Comparison of ENCODE assay signal across 20 cellular contexts in the genomic region with DNA sequence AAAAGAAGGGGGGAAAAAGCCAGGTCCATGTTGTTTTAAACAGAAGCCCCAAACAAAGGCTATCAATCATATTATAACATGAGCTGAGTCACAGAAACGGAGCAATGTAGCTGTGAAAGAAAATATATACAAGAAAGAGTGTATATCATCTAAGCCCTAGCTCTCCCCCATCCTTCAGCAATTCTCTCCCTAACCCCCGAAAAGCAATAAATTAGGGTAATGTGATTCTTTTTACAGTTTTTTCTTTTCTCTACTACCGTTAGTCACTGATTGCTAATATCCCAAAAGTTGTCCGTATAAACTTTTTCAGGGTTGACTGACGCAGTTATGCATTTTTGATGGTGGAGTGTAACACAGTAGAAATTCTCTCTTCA.
"Had no signal": no experiment of that assay in that cellular context is flagged by ENCODE, and none has a peak within 500 bp of the region (broad histone marks: within the 10 kb centered on the region; RNA-seq: fewer than 3 reads in every experiment).

No MANE protein-coding gene starts in this region.

- H3K27me3 Mint-ChIP-seq: activated CD4-positive, alpha-beta T cell treated with anti-CD3 and anti-CD28 coated beads for 36 hours; activated CD8-positive, alpha-beta T cell treated with anti-CD3 and anti-CD28 coated beads for 36 hours; activated naive CD8-positive, alpha-beta T cell treated with anti-CD3 and anti-CD28 coated beads for 36 hours; stimulated activated naive CD8-positive, alpha-beta T cell treated with anti-CD3 and anti-CD28 coated beads, Interleukin-15, amount 100 ng/mL, for 72 hours had no signal

- H3K27me3 ChIP-seq: dorsolateral prefrontal cortex, esophagus muscularis mucosa, heart left ventricle, pancreas, tibial artery had no signal

- H3K9me3 ChIP-seq: esophagus muscularis mucosa, heart left ventricle, left ventricle myocardium inferior, pancreas, tibial artery had no signal

- H3K4me1 Mint-ChIP-seq: activated CD4-positive, alpha-beta T cell treated with anti-CD3 and anti-CD28 coated beads for 36 hours; stimulated activated naive CD8-positive, alpha-beta T cell treated with anti-CD3 and anti-CD28 coated beads, Interleukin-15, amount 100 ng/mL, for 72 hours had no signal

- FAIRE-seq: bronchial epithelial cell, endometrium, pancreas had no signal

- H3K4me3 Mint-ChIP-seq: activated CD4-positive, alpha-beta T cell treated with anti-CD3 and anti-CD28 coated beads for 36 hours; activated CD8-positive, alpha-beta T cell treated with anti-CD3 and anti-CD28 coated beads for 36 hours; activated naive CD8-positive, alpha-beta T cell treated with anti-CD3 and anti-CD28 coated beads for 36 hours; activated T-cell treated with anti-CD3 and anti-CD28 coated beads, Interleukin-2, amount 50 U/mL, for 72 hours; neural crest cell; stimulated activated naive CD8-positive, alpha-beta T cell treated with anti-CD3 and anti-CD28 coated beads, Interleukin-15, amount 100 ng/mL, for 72 hours had no signal

- H3K9me3 Mint-ChIP-seq: activated CD8-positive, alpha-beta T cell treated with anti-CD3 and anti-CD28 coated beads for 36 hours; activated naive CD8-positive, alpha-beta T cell treated with anti-CD3 and anti-CD28 coated beads for 36 hours; activated T-cell treated with anti-CD3 and anti-CD28 coated beads, Interleukin-2, amount 50 U/mL, for 72 hours; neural crest cell; stimulated activated naive CD8-positive, alpha-beta T cell treated with anti-CD3 and anti-CD28 coated beads, Interleukin-15, amount 100 ng/mL, for 72 hours had no signal

- H3K27ac Mint-ChIP-seq: activated CD8-positive, alpha-beta T cell treated with anti-CD3 and anti-CD28 coated beads for 36 hours; activated naive CD8-positive, alpha-beta T cell treated with anti-CD3 and anti-CD28 coated beads for 36 hours; activated T-cell treated with anti-CD3 and anti-CD28 coated beads, Interleukin-2, amount 50 U/mL, for 72 hours; stimulated activated naive CD8-positive, alpha-beta T cell treated with anti-CD3 and anti-CD28 coated beads, Interleukin-15, amount 100 ng/mL, for 72 hours had no signal

- H3K27ac ChIP-seq: heart left ventricle, left ventricle myocardium inferior, pancreas, tibial artery had no signal

- ATAC-seq: activated CD4-positive, alpha-beta T cell treated with anti-CD3 and anti-CD28 coated beads for 36 hours; activated CD8-positive, alpha-beta T cell treated with anti-CD3 and anti-CD28 coated beads for 36 hours; activated T-cell treated with anti-CD3 and anti-CD28 coated beads, Interleukin-2, amount 50 U/mL, for 72 hours; heart left ventricle; pancreas; stimulated activated naive CD8-positive, alpha-beta T cell treated with anti-CD3 and anti-CD28 coated beads, Interleukin-15, amount 100 ng/mL, for 72 hours had no signal

- DNase-seq: activated CD4-positive, alpha-beta T cell treated with anti-CD3 and anti-CD28 coated beads for 36 hours; activated CD8-positive, alpha-beta memory T cell treated with anti-CD3 and anti-CD28 coated beads, Interleukin-2, amount 50 U/mL, for 4 hours; activated CD8-positive, alpha-beta T cell treated with anti-CD3 and anti-CD28 coated beads for 36 hours; activated gamma-delta T cell treated with Interleukin-2 at 50 U/mL for 16 hours; activated naive CD8-positive, alpha-beta T cell treated with anti-CD3 and anti-CD28 coated beads for 36 hours; activated T-cell treated with anti-CD3 and anti-CD28 coated beads, Interleukin-2, amount 50 U/mL, for 72 hours; aorta; dorsolateral prefrontal cortex; heart left ventricle; left ventricle myocardium inferior; pancreas; stimulated activated CD4-positive, alpha-beta T cell treated with anti-CD3 and anti-CD28 coated beads, Interleukin-4, amount 100 ng/mL, for 4 hours; stimulated activated naive CD8-positive, alpha-beta T cell treated with anti-CD3 and anti-CD28 coated beads, Interleukin-15, amount 100 ng/mL, for 72 hours; SW 1271; T1000; tibial artery had no signal

- H3K4me3 ChIP-seq: dorsolateral prefrontal cortex, esophagus muscularis mucosa, heart left ventricle, left ventricle myocardium inferior, pancreas, tibial artery had no signal
